11 cellular contexts compared by ENCODE assay signal in the genomic region with DNA sequence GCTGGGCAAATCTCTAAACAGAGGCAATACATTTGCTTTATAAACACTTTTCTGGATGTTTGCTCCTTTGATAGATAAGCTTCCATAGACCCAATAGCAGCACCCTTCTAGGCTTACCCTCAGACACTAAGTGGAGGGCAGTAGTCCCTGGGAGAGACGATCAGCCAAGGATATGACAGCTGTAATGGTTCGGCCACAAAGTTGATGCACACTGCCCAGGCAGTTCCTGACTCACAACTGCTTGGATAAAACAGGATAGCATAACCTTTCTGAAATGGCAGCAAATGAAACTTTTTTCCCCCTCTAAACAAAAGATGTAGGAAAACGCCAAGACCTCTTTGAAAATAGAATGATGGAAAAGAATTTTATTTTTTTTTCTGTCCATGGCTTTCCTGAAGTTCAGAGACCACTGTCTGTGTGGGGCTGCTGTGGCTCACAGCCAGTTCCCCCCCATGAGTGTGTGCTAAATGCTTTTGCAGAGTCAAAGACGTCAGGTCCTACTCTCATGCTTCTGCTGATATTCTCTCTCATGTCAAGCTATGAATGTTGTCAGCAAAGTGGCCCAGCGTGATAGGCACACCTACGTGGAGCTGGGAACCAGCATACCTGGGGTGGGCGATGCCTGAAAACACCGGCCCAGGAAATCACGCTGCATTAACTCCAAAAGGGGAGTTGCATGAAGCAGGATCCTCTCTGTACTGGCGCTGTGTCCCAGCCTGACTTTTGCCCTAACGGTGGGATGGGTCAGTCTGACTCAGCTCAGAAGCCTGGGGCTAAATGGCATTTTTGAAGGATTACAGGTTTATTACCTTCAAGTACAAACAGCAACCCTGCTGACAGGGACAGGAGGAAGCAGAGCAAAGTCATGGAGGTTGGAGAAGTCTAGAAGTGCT. TPM values are rescaled to one million over a fixed set of nuclear protein-coding genes. Genes with fewer than 3 reads are reported as not detected.
DNase-seq lines count a peak whose midpoint lies in the region; ATAC-seq and TF ChIP-seq lines count a peak whose summit lies in the region.
"Had no signal": no experiment of that assay in that cellular context is flagged by ENCODE, and none has a peak within 500 bp of the region (broad histone marks: within the 10 kb centered on the region; RNA-seq: fewer than 3 reads in every experiment).

No MANE protein-coding gene starts in this region.

- H3K4me3 ChIP-seq in vagina = no peak overlapping the region
- H3K4me3 ChIP-seq: BLaER1 had no signal

- H3K27ac ChIP-seq in vagina = peak overlapping the region; percentile 46
- H3K27ac ChIP-seq: BLaER1 had no signal

- no peaks in the 10 kb centered on the region for H3K9me3 ChIP-seq in vagina
- H3K9me3 ChIP-seq: BLaER1 had no signal

- no peaks in the 10 kb centered on the region for H3K36me3 Mint-ChIP-seq in activated naive CD8-positive, alpha-beta T cell
- no peaks in the 10 kb centered on the region for H3K36me3 Mint-ChIP-seq in activated naive CD8-positive, alpha-beta T cell treated with anti-CD3 and anti-CD28 coated beads for 36 hours

- H3K27me3 Mint-ChIP-seq in activated naive CD8-positive, alpha-beta T cell = no peaks in the 10 kb centered on the region
- no peaks in the 10 kb centered on the region for H3K27me3 Mint-ChIP-seq in activated naive CD8-positive, alpha-beta T cell treated with anti-CD3 and anti-CD28 coated beads for 36 hours
- H3K27me3 Mint-ChIP-seq: memory B cell had no signal

- H3K27ac Mint-ChIP-seq in activated naive CD8-positive, alpha-beta T cell = peak overlapping the region; percentile 34
- H3K27ac Mint-ChIP-seq in activated naive CD8-positive, alpha-beta T cell treated with anti-CD3 and anti-CD28 coated beads for 36 hours = no peak overlapping the region
- H3K27ac Mint-ChIP-seq: memory B cell had no signal

- peaks cover 16% of the 10 kb centered on the region for H3K4me1 Mint-ChIP-seq in activated naive CD8-positive, alpha-beta T cell (ENCODE audit: low read depth)
- peaks cover 15% of the 10 kb centered on the region for H3K4me1 Mint-ChIP-seq in activated naive CD8-positive, alpha-beta T cell treated with anti-CD3 and anti-CD28 coated beads for 36 hours
- H3K4me1 Mint-ChIP-seq: memory B cell had no signal

- H3K9me3 Mint-ChIP-seq in activated naive CD8-positive, alpha-beta T cell (ENCODE audit: low read depth) = no peaks in the 10 kb centered on the region
- no peaks in the 10 kb centered on the region for H3K9me3 Mint-ChIP-seq in activated naive CD8-positive, alpha-beta T cell treated with anti-CD3 and anti-CD28 coated beads for 36 hours
- H3K9me3 Mint-ChIP-seq: memory B cell had no signal

- ATAC-seq in HG02610 (IDR thresholded peaks at IDR 0.05; ENCODE audit: unreplicated experiment) (no peak), GM21528 (IDR thresholded peaks at IDR 0.05; ENCODE audit: low FRiP score, unreplicated experiment) (no peak)

- no peak for TF ChIP-seq POLR2A in vagina (IDR thresholded peaks at IDR 0.05)

- intact Hi-C loops in vagina (cut with DNase I) = no loop called here

- H3K4me1 ChIP-seq in vagina = peaks cover 37% of the 10 kb centered on the region
- H3K4me1 ChIP-seq: BLaER1 had no signal

- no peak for TF ChIP-seq CTCF in vagina (IDR thresholded peaks at IDR 0.05)

- no peak overlapping the region for H3K4me3 Mint-ChIP-seq in activated naive CD8-positive, alpha-beta T cell
- H3K4me3 Mint-ChIP-seq in activated naive CD8-positive, alpha-beta T cell treated with anti-CD3 and anti-CD28 coated beads for 36 hours = no peak overlapping the region
- H3K4me3 Mint-ChIP-seq: memory B cell had no signal

- H3K27me3 ChIP-seq in vagina = no peaks in the 10 kb centered on the region
- H3K27me3 ChIP-seq: BLaER1 had no signal

- DNase-seq in activated naive CD8-positive, alpha-beta T cell treated with anti-CD3 and anti-CD28 coated beads for 36 hours = no peak
- DNase-seq in amniotic epithelial cell (ENCODE audit: low read depth) (peak; percentile 47), kidney glomerular epithelial cell (lab: John Stamatoyannopoulos, UW) (peak; percentile 71), vagina (ENCODE audit: extremely low spot score in 2 of 2) (no peak), DMS79 treated with DMSO at 0.1 percent for 48 hours (lab: John Stamatoyannopoulos, UW) (no peak)

- peaks cover 0 to 3% of the 10 kb centered on the region in 2 donors for H3K36me3 ChIP-seq in vagina

RNA-seq across cellular contexts. Expression of gene MRPS10, which starts 8.8 kb away (rescaled TPM):
- total RNA-seq in activated naive CD8-positive, alpha-beta T cell treated with anti-CD3 and anti-CD28 coated beads for 36 hours = 10 to 100 TPM; 50.7 to 51.2 TPM
- 21.4 TPM for total RNA-seq in vagina

RNA-seq across cellular contexts. Expression of gene GUCA1B, which starts 31.7 kb away (rescaled TPM):
- 1 to 10 TPM; 1.3 to 1.4 TPM for total RNA-seq in activated naive CD8-positive, alpha-beta T cell treated with anti-CD3 and anti-CD28 coated beads for 36 hours
- total RNA-seq in vagina = not detected

RNA-seq across cellular contexts. Expression of gene GUCA1A, which starts 53.3 kb away (rescaled TPM):
- under 1 TPM in 1 of 2 experiments, not detected in 1; 0.14 TPM for total RNA-seq in activated naive CD8-positive, alpha-beta T cell treated with anti-CD3 and anti-CD28 coated beads for 36 hours
- total RNA-seq in vagina = not detected
- total RNA-seq: T-helper 1 cell treated with Interleukin-12 subunit alpha and Interleukin-12 subunit beta and Interleukin-4 antibody, amounts not matched to agents 30 ng/mL and 1 ng/mL, for 36 hours had no signal

Comparison
In these comparisons a context has a peak if more than half of its experiments do, and no peak if none do; other contexts are left out.
1. DNase-seq: peak in amniotic epithelial cell (single experiment) and kidney glomerular epithelial cell (single experiment); none in activated naive CD8-positive, alpha-beta T cell treated with anti-CD3 and anti-CD28 coated beads for 36 hours (single experiment), vagina (0 of 2) and DMS79 treated with DMSO at 0.1 percent for 48 hours (single experiment).